ENCODE assay signal across 8 cellular contexts in the genomic region with DNA sequence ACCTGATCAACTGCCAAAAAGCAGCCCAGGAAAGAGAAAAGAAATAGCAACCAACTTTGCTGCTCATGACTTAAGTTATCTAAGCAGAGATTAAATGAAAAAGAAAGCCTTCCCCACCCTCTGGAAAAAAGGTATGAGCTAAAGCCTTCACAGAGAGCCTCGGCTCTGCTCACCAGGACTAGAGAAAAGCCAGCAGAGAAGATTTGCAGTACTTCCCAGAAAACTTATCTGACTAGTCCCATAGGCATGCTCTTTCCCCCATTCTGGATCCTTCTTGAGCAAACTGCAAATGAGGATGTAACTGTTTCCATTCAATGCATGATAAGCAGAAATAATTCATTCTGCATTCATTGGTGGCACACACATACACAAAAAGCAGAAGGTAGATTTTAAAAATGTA. TPM values are rescaled to one million over a fixed set of nuclear protein-coding genes. Genes with fewer than 3 reads are reported as not detected.
A peak's percentile ranks its signal among the peaks of the same experiment; 100 is the strongest.
DNase-seq lines count a peak whose midpoint lies in the region; ATAC-seq and TF ChIP-seq lines count a peak whose summit lies in the region.
"Not testable (repeated sequence)": the region's sequence is repeated elsewhere in the genome, so short reads cannot be mapped to it uniquely, and the experiment has no call there.

No MANE protein-coding gene starts in this region.

- H3K27me3 ChIP-seq in right lobe of liver; trophoblast cell (ENCODE audit: insufficient read depth, low read length): not testable (repeated sequence)

- H3K27ac Mint-ChIP-seq in WTC11, result peak overlapping the region; percentile 24; the same call in 1 of the 2 replicates

- H3K36me3 Mint-ChIP-seq in WTC11, result peaks cover 14% of the 10 kb centered on the region

- H3K14ac ChIP-seq in trophoblast cell (ENCODE audit: low read length), result not testable (repeated sequence)

- POLR2A ChIA-PET in AG04449 (lab: Yijun Ruan, JAX), result not testable (repeated sequence)
- POLR2A ChIA-PET in WTC11 (lab: Charles Lee), result interaction anchor here (1.5 kb wide), 1 partner anchor 35 kb away, joined by 6 read pairs; no protein-coding TSS in a partner anchor

- intact Hi-C loops in right lobe of liver (cut with DNase I), result not testable (repeated sequence)

- H3K18ac ChIP-seq in trophoblast cell (ENCODE audit: low read length), result not testable (repeated sequence)

- not testable (repeated sequence) for H2BK12ac ChIP-seq in trophoblast cell (ENCODE audit: low read length)

- H2BK120ac ChIP-seq in trophoblast cell (ENCODE audit: insufficient read depth, low read length, poor library complexity), result not testable (repeated sequence)

- H3K9ac ChIP-seq in trophoblast cell (ENCODE audit: low read length), result not testable (repeated sequence)

- peak; percentile 24 for DNase-seq in AG04449 (ENCODE audit: low read depth, low spot score)
- peak; percentile 49 for DNase-seq in EH (ENCODE audit: low read depth)
- peak; percentile 23 for DNase-seq in OCI-M1 (lab: John Stamatoyannopoulos, UW)
- not testable (repeated sequence) for DNase-seq in WTC11 (ENCODE audit: low spot score); right lobe of liver
- peak; percentile 14 for DNase-seq in choroid plexus epithelial cell (ENCODE audit: low read depth)
- peak; percentile 49 for DNase-seq in fibroblast of pulmonary artery (ENCODE audit: low read depth)
- peak in 1 of 2 donors; percentile 13 for DNase-seq in trophoblast cell

- H3K36me3 ChIP-seq in right lobe of liver; trophoblast cell (ENCODE audit: control insufficient read depth in 1 of 2, insufficient read depth in 2 of 2, low read length in 2 of 2): not testable (repeated sequence)

- TF ChIP-seq POLR2A in right lobe of liver (IDR thresholded peaks at IDR 0.05), result not testable (repeated sequence)

- H3K9me3 ChIP-seq in right lobe of liver; trophoblast cell (ENCODE audit: insufficient read depth, low read depth, low read length): not testable (repeated sequence)

- H3K27ac ChIP-seq in right lobe of liver (peak overlapping the region in 2 of 3 donors; percentile 0 to 6), trophoblast cell (ENCODE audit: low read depth, low read length) (peak overlapping the region; percentile 0)

- H3K4me1 ChIP-seq in right lobe of liver, result peaks cover 0 to 50% (median 7%) of the 10 kb centered on the region in 4 donors
- not testable (repeated sequence) for H3K4me1 ChIP-seq in trophoblast cell (ENCODE audit: control insufficient read depth in 1 of 2, insufficient read depth in 2 of 2, low read length in 2 of 2)

- H3K4me3 ChIP-seq in AG04449 (ENCODE audit: low read depth, low read length); choroid plexus epithelial cell (ENCODE audit: low read depth, low read length); fibroblast of pulmonary artery (replicated peaks; ENCODE audit: low read depth, low read length); right lobe of liver; trophoblast cell (ENCODE audit: low read depth, low read length): not testable (repeated sequence)

- not testable (repeated sequence) for H3K27me3 Mint-ChIP-seq in WTC11 (ENCODE audit: low read depth)

- H4K91ac ChIP-seq in trophoblast cell (ENCODE audit: low read depth, low read length), result not testable (repeated sequence)

- H3K4me3 Mint-ChIP-seq in WTC11, result not testable (repeated sequence)

- not testable (repeated sequence) for H2AK5ac ChIP-seq in trophoblast cell (ENCODE audit: low read length)

- H3K9me3 Mint-ChIP-seq in WTC11, result not testable (repeated sequence)

- H2BK5ac ChIP-seq in trophoblast cell (ENCODE audit: low read depth, low read length, poor library complexity), result not testable (repeated sequence)

- not testable (repeated sequence) for H3K23ac ChIP-seq in trophoblast cell (ENCODE audit: low read length)

- H3K4me2 ChIP-seq in trophoblast cell (ENCODE audit: low read length), result not testable (repeated sequence)

- CTCF ChIA-PET in AG04449 (lab: Yijun Ruan, JAX); WTC11 (lab: Charles Lee): not testable (repeated sequence)

- peaks cover 19% of the 10 kb centered on the region for H3K4me1 Mint-ChIP-seq in WTC11

- H2AFZ ChIP-seq in trophoblast cell (ENCODE audit: insufficient read depth, low read length, poor library complexity), result not testable (repeated sequence)

- H3K79me2 ChIP-seq in trophoblast cell (ENCODE audit: control insufficient read depth, insufficient read depth, low read length, poor library complexity), result not testable (repeated sequence)

- H4K12ac ChIP-seq in trophoblast cell (ENCODE audit: low read depth, low read length), result not testable (repeated sequence)

- ATAC-seq in WTC11, right lobe of liver: not testable (repeated sequence)

- not testable (repeated sequence) for TF ChIP-seq CTCF in AG04449 (IDR thresholded peaks at IDR 0.05; ENCODE audit: insufficient read depth, low read length, missing control alignments); WTC11 (IDR thresholded peaks at IDR 0.05); choroid plexus epithelial cell (conservative IDR thresholded peaks at IDR 0.05; ENCODE audit: low read depth, low read length); fibroblast of pulmonary artery (IDR thresholded peaks at IDR 0.05; ENCODE audit: low read length, missing control alignments); right lobe of liver (IDR thresholded peaks at IDR 0.05)

- 100% methylated on average over 1 of the region's 1 CpG for WGBS in right lobe of liver (ENCODE audit: insufficient coverage, low coverage, low lambda C conversion rate, missing lambda C conversion rate)
- no CpG with 5 or more reads among the region's 1 CpG for WGBS in trophoblast cell (ENCODE audit: extremely low coverage, insufficient coverage, insufficient read length)

- H3K4ac ChIP-seq in trophoblast cell (ENCODE audit: low read depth, low read length), result not testable (repeated sequence)

- H4K8ac ChIP-seq in trophoblast cell (ENCODE audit: low read depth, low read length), result not testable (repeated sequence)

- H3K79me1 ChIP-seq in trophoblast cell (ENCODE audit: low read length), result not testable (repeated sequence)

RNA-seq across cellular contexts. Expression of a gene that starts 27.7 kb away (rescaled TPM):
- total RNA-seq in WTC11 (2021) (14.7 to 15.5 TPM (median 15.1 TPM) in 3 replicates), right lobe of liver (10 to 100 TPM; 19.0 to 34.0 (median 27.9) TPM)
- 6.7 and 6.8 TPM in 2 replicates for polyA plus RNA-seq in trophoblast cell (2013)

RNA-seq across cellular contexts. Expression of a gene that starts 35.6 kb away (rescaled TPM):
- total RNA-seq in WTC11 (2021) (37.6 to 44.1 TPM (median 39.4 TPM) in 3 replicates), right lobe of liver (10 to 100 TPM in 4 of 6 experiments, 1 to 10 TPM in 2; 7.9 to 32.6 (median 20.4) TPM)
- polyA plus RNA-seq in trophoblast cell (2013), result 24.5 and 25.7 TPM in 2 replicates
